Comparison of ENCODE assay signal across 20 cellular contexts in the genomic region with DNA sequence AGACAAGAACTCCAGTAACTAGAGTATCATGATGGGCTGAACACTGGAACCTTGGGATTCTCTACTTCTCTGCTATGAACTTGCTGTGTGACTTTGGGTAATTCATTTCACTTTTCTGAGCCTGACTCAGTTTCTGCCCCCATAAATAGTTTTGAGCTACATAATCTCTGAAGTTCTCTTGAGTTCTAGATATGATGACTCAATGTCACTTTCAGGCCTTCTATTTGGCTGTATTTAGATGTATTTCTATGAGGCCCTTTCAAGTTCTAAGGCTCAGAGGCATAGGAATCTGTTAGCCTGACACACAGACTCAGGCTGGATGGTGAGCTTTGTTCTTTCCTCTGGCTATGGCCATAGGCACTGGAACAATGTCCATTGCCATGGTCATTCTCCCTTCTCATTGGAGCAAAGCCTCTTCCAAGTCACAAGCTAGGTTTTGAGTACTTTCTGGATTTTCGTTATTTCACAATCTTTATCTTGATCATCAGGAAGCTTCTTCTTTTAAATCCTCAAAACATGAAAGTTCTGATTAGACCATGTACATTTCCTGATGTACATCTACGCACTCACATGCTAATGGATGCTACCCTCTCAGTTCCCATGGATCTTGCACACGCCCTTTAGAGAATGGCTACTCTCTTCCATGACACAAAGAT.
"Had no signal": no experiment of that assay in that cellular context is flagged by ENCODE, and none has a peak within 500 bp of the region (broad histone marks: within the 10 kb centered on the region; RNA-seq: fewer than 3 reads in every experiment).

No MANE protein-coding gene starts in this region.

- DNase-seq: activated B cell treated with CpG ODN at 0.5 μM for 24 hours; activated CD4-positive, alpha-beta T cell treated with anti-CD3 and anti-CD28 coated beads, Interleukin-2, amount 50 U/mL, for 1 hour; activated CD8-positive, alpha-beta T cell treated with anti-CD3 and anti-CD28 coated beads for 36 hours; activated gamma-delta T cell treated with Interleukin-2 at 50 U/mL for 16 hours; activated naive CD4-positive, alpha-beta T cell treated with anti-CD3 and anti-CD28 coated beads, Interleukin-2, amount 50 U/mL, for 16 hours; amniotic stem cell; central memory CD4-positive, alpha-beta T cell; head of caudate nucleus; left lung; lower lobe of right lung; mesendoderm; natural killer cell; occipital lobe; spleen; stimulated activated naive CD4-positive, alpha-beta T cell treated with Interleukin-2 at 50 U/mL for 16 hours; T-helper 1 cell; uterus had no signal

- H3K9ac ChIP-seq: neural progenitor cell had no signal

- H3K9me3 ChIP-seq: left lung, lower lobe of right lung, right atrium auricular region, spleen, thoracic aorta, uterus had no signal

- H2AFZ ChIP-seq: neural progenitor cell had no signal

- H3K4me2 ChIP-seq: neural progenitor cell had no signal

- H3K4me3 ChIP-seq: left lung, lower lobe of right lung, neural progenitor cell, right atrium auricular region, spleen, thoracic aorta, uterus had no signal

- H3K27me3 ChIP-seq: left lung, neural progenitor cell, right atrium auricular region, spleen, uterus had no signal

- ATAC-seq: activated CD8-positive, alpha-beta T cell treated with anti-CD3 and anti-CD28 coated beads for 36 hours; left lung; lower lobe of right lung; natural killer cell had no signal

- H3K36me3 ChIP-seq: left lung, lower lobe of right lung, neural progenitor cell, right atrium auricular region, spleen, thoracic aorta, uterus had no signal

- H3K27ac ChIP-seq: left lung, lower lobe of right lung, neural progenitor cell, right atrium auricular region, spleen, thoracic aorta, uterus had no signal
